8 cellular contexts compared by ENCODE assay signal in the genomic region with DNA sequence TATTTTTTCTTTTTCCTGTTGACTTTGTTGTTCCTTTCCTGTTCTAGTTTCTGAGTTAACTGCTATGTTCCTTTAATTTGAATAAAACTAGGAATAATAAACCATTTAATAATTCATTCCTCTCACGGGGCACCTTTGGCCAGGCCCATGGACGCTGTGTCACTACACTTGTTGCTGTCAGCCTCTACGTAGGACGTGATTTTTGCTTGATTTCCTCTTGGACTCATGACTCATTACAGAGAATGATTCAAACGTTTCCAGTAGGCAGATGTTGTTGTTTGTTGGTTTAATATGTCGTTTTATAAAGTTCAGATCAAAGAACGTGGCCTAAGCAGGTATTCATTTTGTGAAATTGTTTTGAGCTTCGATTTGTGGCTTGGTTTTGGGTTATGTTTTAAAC.
DNase-seq lines count a peak whose midpoint lies in the region; ATAC-seq lines count a peak whose summit lies in the region.

No MANE protein-coding gene starts in this region.

- H3K4me3 Mint-ChIP-seq in stimulated activated naive B cell treated with anti-CD40 and anti-IgM and Interleukin-4, amounts not matched to agents 10 μg/mL and 1 μg/mL and 100 μg/mL, for 72 hours = peak overlapping the region; percentile 80 to 84

- ATAC-seq in activated CD4-positive, CD25-positive, alpha-beta regulatory T cell treated with anti-CD3 and anti-CD28 coated beads, Interleukin-2, amount 50 U/mL, for 24 hours = peak; percentile 66 to 77
- peak; percentile 41 to 62 for ATAC-seq in stimulated activated naive B cell treated with anti-CD40 and anti-IgM and Interleukin-4, amounts not matched to agents 10 μg/mL and 1 μg/mL and 100 μg/mL, for 72 hours (replicated peaks)
- ATAC-seq in HG03025 (IDR thresholded peaks at IDR 0.05; ENCODE audit: low FRiP score, unreplicated experiment) (no peak), GM19035 (IDR thresholded peaks at IDR 0.05; ENCODE audit: unreplicated experiment) (no peak)

- peaks cover 33 to 56% of the 10 kb centered on the region in 2 donors for H3K4me1 Mint-ChIP-seq in stimulated activated naive B cell treated with anti-CD40 and anti-IgM and Interleukin-4, amounts not matched to agents 10 μg/mL and 1 μg/mL and 100 μg/mL, for 72 hours

- H3K27me3 Mint-ChIP-seq in stimulated activated naive B cell treated with anti-CD40 and anti-IgM and Interleukin-4, amounts not matched to agents 10 μg/mL and 1 μg/mL and 100 μg/mL, for 72 hours = no peaks in the 10 kb centered on the region

- H3K9me3 Mint-ChIP-seq in stimulated activated naive B cell treated with anti-CD40 and anti-IgM and Interleukin-4, amounts not matched to agents 10 μg/mL and 1 μg/mL and 100 μg/mL, for 72 hours = no peaks in the 10 kb centered on the region

- no peak for DNase-seq in activated CD4-positive, CD25-positive, alpha-beta regulatory T cell (lab: John Stamatoyannopoulos, UW)
- DNase-seq in T-helper 22 cell (ENCODE audit: low read depth) (peak; percentile 36), epithelial cell of prostate (ENCODE audit: low read depth, low spot score) (peak; percentile 39), NCI-H2227 (lab: John Stamatoyannopoulos, UW; ENCODE audit: unreplicated experiment) (no peak)
- no peak for DNase-seq in stimulated activated naive B cell treated with anti-CD40 and anti-IgM and Interleukin-4, amounts not matched to agents 10 μg/mL and 1 μg/mL and 100 μg/mL, for 72 hours

- H3K27ac ChIP-seq in epithelial cell of prostate = no peak overlapping the region

- H3K36me3 Mint-ChIP-seq in stimulated activated naive B cell treated with anti-CD40 and anti-IgM and Interleukin-4, amounts not matched to agents 10 μg/mL and 1 μg/mL and 100 μg/mL, for 72 hours = no peaks in the 10 kb centered on the region

- H3K27ac Mint-ChIP-seq in stimulated activated naive B cell treated with anti-CD40 and anti-IgM and Interleukin-4, amounts not matched to agents 10 μg/mL and 1 μg/mL and 100 μg/mL, for 72 hours = peak overlapping the region; percentile 95

Comparison
In these comparisons a context has a peak if more than half of its experiments do, and no peak if none do; other contexts are left out.
1. ATAC-seq: peak in activated CD4-positive, CD25-positive, alpha-beta regulatory T cell treated with anti-CD3 and anti-CD28 coated beads, Interleukin-2, amount 50 U/mL, for 24 hours (2 of 2) and stimulated activated naive B cell treated with anti-CD40 and anti-IgM and Interleukin-4, amounts not matched to agents 10 μg/mL and 1 μg/mL and 100 μg/mL, for 72 hours (2 of 2); none in HG03025 (single experiment) and GM19035 (single experiment).
2. DNase-seq: peak in T-helper 22 cell (single experiment) and epithelial cell of prostate (single experiment); none in activated CD4-positive, CD25-positive, alpha-beta regulatory T cell (0 of 4), stimulated activated naive B cell treated with anti-CD40 and anti-IgM and Interleukin-4, amounts not matched to agents 10 μg/mL and 1 μg/mL and 100 μg/mL, for 72 hours (single experiment) and NCI-H2227 (single experiment).